ENCODE assay signal across 8 cellular contexts in genomic region chr16:87950765-87951549, GRCh38. TPM values are rescaled to one million over a fixed set of nuclear protein-coding genes. Genes with fewer than 3 reads are reported as not detected.
A peak's percentile ranks its signal among the peaks of the same experiment; 100 is the strongest.
DNase-seq lines count a peak whose midpoint lies in the region; ATAC-seq and TF ChIP-seq lines count a peak whose summit lies in the region.

Gene BANP, plus strand, starts transcription at chr16:87951434. Its CDS starts 23,682 bp downstream, at chr16:87975116.

- DNase-seq in DMS53 treated with DMSO at 0.1 percent for 48 hours (lab: John Stamatoyannopoulos, UW; ENCODE audit: unreplicated experiment) = peak; percentile 87
- DNase-seq in Jurkat, Clone E6-1 (ENCODE audit: low read depth, low spot score) = peak; percentile 99
- peak; percentile 95 for DNase-seq in PC-3
- DNase-seq in activated T-cell treated with anti-CD3 and anti-CD28 coated beads for 48 hours (ENCODE audit: low read depth) = peak; percentile 95
- peak; percentile 95 for DNase-seq in epithelial cell of prostate (ENCODE audit: low read depth, low spot score)
- DNase-seq in mucosa of descending colon = peak; percentile 96 to 100 (median 97)
- peak; percentile 95 for DNase-seq in stimulated activated CD8-positive, alpha-beta memory T cell treated with anti-CD3 and anti-CD28 coated beads, Interleukin-4, amount 100 ng/mL, for 24 hours (ENCODE audit: low read depth)

- POLR2A ChIA-PET in PC-3 (lab: Charles Lee; ENCODE audit: unreplicated experiment) = interaction anchor here (0.7 kb wide), 1 partner anchor 480 kb away, joined by 4 read pairs; no protein-coding TSS in a partner anchor

- intact Hi-C loops in PC-3 (cut with micrococcal nuclease) = no loop called here
- intact Hi-C loops in mucosa of descending colon (cut with DNase I, micrococcal nuclease) = no loop called here

- peak within 1 kb of the TSS; percentile 85 for H3K27ac ChIP-seq in PC-3 (ENCODE audit: low read length)
- H3K27ac ChIP-seq in epithelial cell of prostate = peak within 1 kb of the TSS; percentile 88

- H3K79me2 ChIP-seq in PC-3 (ENCODE audit: low read length) = peaks cover 44% of the 10 kb centered on the region

- H3K9me3 ChIP-seq in PC-3 (ENCODE audit: low read length) (no peaks in the 10 kb centered on the region), mucosa of descending colon (no peaks in the 10 kb centered on the region)

- H3K4me1 ChIP-seq in PC-3 (ENCODE audit: insufficient read depth, low read length) = 0 out of 2 replicates have a peak, but pooled peaks cover 11% of the 10 kb centered on the region
- H3K4me1 ChIP-seq in mucosa of descending colon (ENCODE audit: low read depth) = peaks cover 20% of the 10 kb centered on the region

- peak within 1 kb of the TSS; percentile 88 for H3K4me2 ChIP-seq in PC-3 (ENCODE audit: low read length)

- H2AFZ ChIP-seq in PC-3 (ENCODE audit: low read length) = peak within 1 kb of the TSS; percentile 86

- no peaks in the 10 kb centered on the region for H3K9me2 ChIP-seq in PC-3 (replicated peaks; ENCODE audit: low read length)

- TF ChIP-seq CTCF in PC-3 (conservative IDR thresholded peaks at IDR 0.05; ENCODE audit: low read depth, low read length) (0 out of 2 replicates have a peak, but pooled peaks have one; percentile 29), mucosa of descending colon (IDR thresholded peaks at IDR 0.05) (peak; percentile 58)

- BruUV-seq in PC-3 (replicated peaks; lab: Mats Ljungman, UMichigan) = no TSS peak

- peak within 1 kb of the TSS; percentile 94 for H3K4me3 ChIP-seq in Jurkat, Clone E6-1 (ENCODE audit: low read length)
- H3K4me3 ChIP-seq in PC-3 (ENCODE audit: low read length) (peak within 1 kb of the TSS; percentile 91), mucosa of descending colon (peak within 1 kb of the TSS; percentile 87)

- no peaks in the 10 kb centered on the region for H3K27me3 ChIP-seq in PC-3 (ENCODE audit: low read length)

- peak within 1 kb of the TSS; percentile 100 for H3K9ac ChIP-seq in PC-3 (ENCODE audit: low read length)

- no peaks in the 10 kb centered on the region for H4K20me1 ChIP-seq in PC-3 (ENCODE audit: low read length)

- H3K36me3 ChIP-seq in PC-3 (ENCODE audit: low read depth, low read length) (no peaks in the 10 kb centered on the region), mucosa of descending colon (ENCODE audit: low read depth) (no peaks in the 10 kb centered on the region)

- no peaks in the 10 kb centered on the region for H3F3A ChIP-seq in PC-3 (ENCODE audit: low read length, unreplicated experiment)

- peak; percentile 84 for ATAC-seq in GM21619 (IDR thresholded peaks at IDR 0.05; ENCODE audit: unreplicated experiment)
- ATAC-seq in PC-3 = peak; percentile 99
- ATAC-seq in mucosa of descending colon = peak; percentile 92

- CTCF ChIA-PET in PC-3 (lab: Charles Lee) = interaction anchor here (0.6 kb wide), 2 partner anchors 63 to 363 kb away, joined by 3 to 8 read pairs; no protein-coding TSS in a partner anchor

RNA-seq across cellular contexts. Expression of gene BANP, which starts in this region (rescaled TPM):
- polyA plus RNA-seq in Jurkat, Clone E6-1 (2012; ENCODE audit: insufficient read depth, insufficient read length) = 15.2 TPM
- total RNA-seq in PC-3 (2014; rRNA removed) = 24.2 TPM in 2 replicates
- 10 to 100 TPM; 24.4 to 36.0 (median 26.1) TPM for total RNA-seq in mucosa of descending colon

Comparison
In these comparisons a context has a peak if more than half of its experiments do, and no peak if none do; other contexts are left out.
1. Peak in every context shown above with its lines: DNase-seq, ATAC-seq, H3K4me3 ChIP-seq and H3K27ac ChIP-seq.